In genomic region chr12:54281261-54281638, GRCh38 we compare ENCODE assay signal across 1 cellular context.
TF ChIP-seq lines count a peak whose summit lies in the region.

No MANE protein-coding gene starts in this region.

TF ChIP-seq in H1, 55 proteins besides CTCF, POLR2A, EP300 and RAD21:
- TF ChIP-seq YY1 (IDR thresholded peaks at IDR 0.05; ENCODE audit: low read depth, low read length): 0 out of 2 replicates have a peak, but pooled peaks have one; percentile 47
- TF ChIP-seq SIRT6 (IDR thresholded peaks at IDR 0.05; ENCODE audit: low read length): peak; percentile 47
- 0 out of 2 replicates have a peak, but pooled peaks have one; percentile 12 for TF ChIP-seq SP4 (IDR thresholded peaks at IDR 0.05; ENCODE audit: low read length)
